In genomic region chr17:77319211-77320031, GRCh38 we compare ENCODE assay signal across 1 cellular context.
A peak's percentile ranks its signal among the peaks of the same experiment; 100 is the strongest.
TF ChIP-seq lines count a peak whose summit lies in the region.

No MANE protein-coding gene starts in this region.

TF ChIP-seq in K562, 482 proteins besides CTCF, POLR2A, EP300 and RAD21 (continued from another document and continues in another):
- TF ChIP-seq TSHZ1 (CRISPR knock-in tag; IDR thresholded peaks at IDR 0.05) (no peak), ADNP (tag; IDR thresholded peaks at IDR 0.05) (no peak), USF2 (CRISPR knock-in tag; IDR thresholded peaks at IDR 0.05) (no peak), HDAC1 (IDR thresholded peaks at IDR 0.05) (peak in 1 of 2 experiments; percentile 76; a peak in 2 of 4 replicates), TOE1 (IDR thresholded peaks at IDR 0.05; ENCODE audit: borderline replicate concordance) (no peak; the same call in 1 of the 2 replicates), TOE1 (CRISPR knock-in tag; IDR thresholded peaks at IDR 0.05; ENCODE audit: borderline replicate concordance, low read depth) (no peak), GABPB1 (CRISPR knock-in tag; IDR thresholded peaks at IDR 0.05) (peak; percentile 84), BCLAF1 (IDR thresholded peaks at IDR 0.05; ENCODE audit: borderline replicate concordance in 1 of 2, control insufficient read depth in 1 of 2, low read depth in 2 of 2, low read length in 1 of 2) (no peak), LEF1 (IDR thresholded peaks at IDR 0.05) (no peak), RCOR1 (IDR thresholded peaks at IDR 0.05; ENCODE audit: borderline replicate concordance in 1 of 2, low read depth in 2 of 2, low read length in 2 of 2) (peak in 1 of 2 experiments; percentile 72; a peak in 2 of 4 replicates), ZNF766 (CRISPR knock-in tag; conservative IDR thresholded peaks at IDR 0.05) (no peak), PATZ1 (CRISPR knock-in tag; IDR thresholded peaks at IDR 0.05; ENCODE audit: borderline replicate concordance) (no peak), TEAD4 (IDR thresholded peaks at IDR 0.05; ENCODE audit: low read length) (peak; percentile 12; the same call in 1 of the 2 replicates), TEAD4 (CRISPR knock-in tag; IDR thresholded peaks at IDR 0.05; ENCODE audit: borderline replicate concordance) (no peak), CREBBP (IDR thresholded peaks at IDR 0.05; ENCODE audit: low read depth, low read length) (no peak), DIDO1 (tag; IDR thresholded peaks at IDR 0.05; ENCODE audit: low read depth) (no peak), TAF9B (IDR thresholded peaks at IDR 0.05; ENCODE audit: partially characterized antibody) (peak; percentile 80), E2F6 (IDR thresholded peaks at IDR 0.05; ENCODE audit: borderline replicate concordance in 1 of 2, extremely low read depth in 1 of 2, insufficient read depth in 1 of 2, insufficient read length in 1 of 2, low read depth in 1 of 2, low read length in 1 of 2, poor library complexity in 1 of 2, severe bottlenecking in 1 of 2) (peak in 1 of 2 experiments; percentile 36), SETDB1 (IDR thresholded peaks at IDR 0.05; ENCODE audit: low read length) (no peak), E2F4 (CRISPR knock-in tag; IDR thresholded peaks at IDR 0.05; ENCODE audit: low read depth) (no peak), SFPQ (IDR thresholded peaks at IDR 0.05; ENCODE audit: low read depth, low read length) (no peak), ZNF41 (CRISPR knock-in tag; conservative IDR thresholded peaks at IDR 0.05) (no peak), EZH2 (IDR thresholded peaks at IDR 0.05; ENCODE audit: borderline replicate concordance, low read depth, low read length) (no peak), MCM2 (IDR thresholded peaks at IDR 0.05; ENCODE audit: low read depth) (no peak), THAP12 (CRISPR knock-in tag; IDR thresholded peaks at IDR 0.05) (peak; percentile 68), ZNF217 (CRISPR knock-in tag; IDR thresholded peaks at IDR 0.05) (no peak), CAMTA2 (CRISPR knock-in tag; conservative IDR thresholded peaks at IDR 0.05) (no peak), NR4A1 (CRISPR knock-in tag; IDR thresholded peaks at IDR 0.05) (no peak), NR4A1 (tag; IDR thresholded peaks at IDR 0.05) (no peak), THRA (IDR thresholded peaks at IDR 0.05) (no peak)
